ENCODE assay signal across 7 cellular contexts in the genomic region with DNA sequence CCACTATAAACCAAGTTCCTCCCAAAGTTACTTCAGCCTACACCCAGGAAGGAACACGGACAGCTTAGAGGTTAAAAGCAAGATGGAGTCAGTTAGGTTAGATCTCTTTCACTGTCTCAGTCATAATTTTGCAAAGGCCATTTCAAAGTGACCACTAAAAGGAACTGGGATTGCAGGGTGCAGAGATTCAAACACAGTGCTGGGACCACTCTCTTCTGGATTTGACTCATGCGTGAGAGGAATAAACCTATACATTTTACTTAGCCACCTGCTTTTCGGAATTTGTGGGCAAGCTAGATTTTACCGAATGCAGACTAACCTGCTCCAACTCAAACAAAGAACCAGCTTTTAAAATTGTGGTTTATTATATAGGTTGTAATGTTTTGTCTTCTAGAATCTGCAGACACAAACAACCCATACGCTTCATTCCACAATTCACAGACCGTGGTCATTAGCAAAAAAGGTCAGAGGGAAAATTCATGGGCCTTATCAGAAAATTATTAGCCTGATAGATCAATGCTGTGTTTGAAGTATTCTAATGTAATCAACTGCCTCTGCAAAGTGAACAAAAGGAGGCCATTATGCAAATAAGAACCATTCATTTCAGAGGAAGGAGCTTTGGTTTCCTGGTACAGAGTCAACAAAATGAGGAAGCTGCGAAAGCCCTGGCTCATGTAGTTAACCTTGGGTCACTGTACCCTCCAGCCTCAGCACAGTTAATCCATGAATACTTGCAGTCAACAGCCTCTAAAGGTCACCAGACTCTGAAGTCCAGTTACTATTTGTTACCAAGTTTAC.
DNase-seq lines count a peak whose midpoint lies in the region; ATAC-seq and TF ChIP-seq lines count a peak whose summit lies in the region.

No MANE protein-coding gene starts in this region.

- H3K9me2 ChIP-seq in OCI-LY7 (ENCODE audit: insufficient read depth, low read length) = no peaks in the 10 kb centered on the region

- H2AFZ ChIP-seq in OCI-LY7 (ENCODE audit: low read length) = peak overlapping the region; percentile 52; the same call in 1 of the 2 replicates

- peaks cover 0 to 9% (median 4%) of the 10 kb centered on the region in 5 donors for H3K27me3 Mint-ChIP-seq in naive thymus-derived CD8-positive, alpha-beta T cell

- TF ChIP-seq POLR2A in right lobe of liver (IDR thresholded peaks at IDR 0.05) = no peak

- intact Hi-C loops in OCI-LY7 (cut with micrococcal nuclease; ENCODE audit: unreplicated experiment) (no loop called here), right lobe of liver (cut with DNase I) (no loop called here)

- 50% methylated on average over 7 of the region's 7 CpGs for WGBS in right lobe of liver (ENCODE audit: insufficient coverage, low coverage, low lambda C conversion rate, missing lambda C conversion rate)

- POLR2A ChIA-PET in OCI-LY7 (lab: Charles Lee) = no interaction called here
- POLR2A ChIA-PET in naive thymus-derived CD8-positive, alpha-beta T cell (lab: Charles Lee) = no interaction called here

- BruUV-seq in OCI-LY7 (replicated peaks; lab: Mats Ljungman, UMichigan) = no TSS peak

- H3K36me3 ChIP-seq in OCI-LY7 (ENCODE audit: insufficient read depth, low read length) = no peaks in the 10 kb centered on the region; the same call in 1 of the 2 replicates
- no peaks in the 10 kb centered on the region for H3K36me3 ChIP-seq in right lobe of liver

- H3K4me3 Mint-ChIP-seq in naive thymus-derived CD8-positive, alpha-beta T cell = no peak overlapping the region

- H3K79me2 ChIP-seq in OCI-LY7 (ENCODE audit: insufficient read depth, low read depth, low read length) = no peaks in the 10 kb centered on the region

- no peak overlapping the region for H3K4me3 ChIP-seq in OCI-LY7 (ENCODE audit: low read depth, low read length, poor library complexity, severe bottlenecking)
- H3K4me3 ChIP-seq in right lobe of liver = no peak overlapping the region

- peaks cover 0 to 22% (median 7%) of the 10 kb centered on the region in 9 donors for H3K9me3 Mint-ChIP-seq in naive thymus-derived CD8-positive, alpha-beta T cell

- peak; percentile 72 for ATAC-seq in GM18909 (IDR thresholded peaks at IDR 0.05; ENCODE audit: poor library complexity, unreplicated experiment)
- peak; percentile 68 for ATAC-seq in HG02870 (IDR thresholded peaks at IDR 0.05; ENCODE audit: unreplicated experiment)
- peak; percentile 72 to 79 (median 77) for ATAC-seq in right lobe of liver
- ATAC-seq in naive thymus-derived CD8-positive, alpha-beta T cell = no peak

- H3K9me3 ChIP-seq in OCI-LY7 (ENCODE audit: low read length) (peaks cover 13% of the 10 kb centered on the region; the same call in 1 of the 2 replicates), right lobe of liver (peaks cover 0 to 3% (median 0%) of the 10 kb centered on the region in 4 donors)

- no peaks in the 10 kb centered on the region for H3K27me3 ChIP-seq in right lobe of liver

- peaks cover 40% of the 10 kb centered on the region for H3K4me1 ChIP-seq in OCI-LY7 (ENCODE audit: insufficient read depth, low read length, poor library complexity, severe bottlenecking)
- peaks cover 0 to 7% (median 0%) of the 10 kb centered on the region in 4 donors for H3K4me1 ChIP-seq in right lobe of liver

- no peaks in the 10 kb centered on the region for H4K20me1 ChIP-seq in OCI-LY7 (ENCODE audit: insufficient read depth, low read length)

- peaks cover 0 to 6% (median 1%) of the 10 kb centered on the region in 4 donors for H3K4me1 Mint-ChIP-seq in naive thymus-derived CD8-positive, alpha-beta T cell

- peak overlapping the region; percentile 54 for H3K4me2 ChIP-seq in OCI-LY7 (ENCODE audit: low read length)

- H3K27ac ChIP-seq in OCI-LY7 (ENCODE audit: low read depth, low read length, poor library complexity, severe bottlenecking) = peak overlapping the region; percentile 8
- H3K27ac ChIP-seq in right lobe of liver = no peak overlapping the region

- H3K27ac Mint-ChIP-seq in naive thymus-derived CD8-positive, alpha-beta T cell = no peak overlapping the region

- peak; percentile 71 for DNase-seq in OCI-LY7 (ENCODE audit: low spot score)
- no peak for DNase-seq in right lobe of liver
- DNase-seq in HUDEP-2 (lab: John Stamatoyannopoulos, UW; ENCODE audit: unreplicated experiment in 76 of 76) = no peak
- no peak for DNase-seq in dedifferentiated amniotic fluid mesenchymal stem cell (ENCODE audit: extremely low spot score)
- DNase-seq in naive thymus-derived CD8-positive, alpha-beta T cell = no peak

- CTCF ChIA-PET in OCI-LY7 (lab: Charles Lee; ENCODE audit: unreplicated experiment) = no interaction called here

- H3K36me3 Mint-ChIP-seq in naive thymus-derived CD8-positive, alpha-beta T cell = peaks cover 0 to 12% (median 11%) of the 10 kb centered on the region in 3 donors

- TF ChIP-seq CTCF in OCI-LY7 (conservative IDR thresholded peaks at IDR 0.05; ENCODE audit: low read length) (no peak), right lobe of liver (IDR thresholded peaks at IDR 0.05) (no peak)

Comparison
In these comparisons a context has a peak if more than half of its experiments do, and no peak if none do; other contexts are left out.
1. ATAC-seq: peak in GM18909 (single experiment), HG02870 (single experiment) and right lobe of liver (4 of 4); none in naive thymus-derived CD8-positive, alpha-beta T cell (0 of 2).